18 cellular contexts compared by ENCODE assay signal in the genomic region with DNA sequence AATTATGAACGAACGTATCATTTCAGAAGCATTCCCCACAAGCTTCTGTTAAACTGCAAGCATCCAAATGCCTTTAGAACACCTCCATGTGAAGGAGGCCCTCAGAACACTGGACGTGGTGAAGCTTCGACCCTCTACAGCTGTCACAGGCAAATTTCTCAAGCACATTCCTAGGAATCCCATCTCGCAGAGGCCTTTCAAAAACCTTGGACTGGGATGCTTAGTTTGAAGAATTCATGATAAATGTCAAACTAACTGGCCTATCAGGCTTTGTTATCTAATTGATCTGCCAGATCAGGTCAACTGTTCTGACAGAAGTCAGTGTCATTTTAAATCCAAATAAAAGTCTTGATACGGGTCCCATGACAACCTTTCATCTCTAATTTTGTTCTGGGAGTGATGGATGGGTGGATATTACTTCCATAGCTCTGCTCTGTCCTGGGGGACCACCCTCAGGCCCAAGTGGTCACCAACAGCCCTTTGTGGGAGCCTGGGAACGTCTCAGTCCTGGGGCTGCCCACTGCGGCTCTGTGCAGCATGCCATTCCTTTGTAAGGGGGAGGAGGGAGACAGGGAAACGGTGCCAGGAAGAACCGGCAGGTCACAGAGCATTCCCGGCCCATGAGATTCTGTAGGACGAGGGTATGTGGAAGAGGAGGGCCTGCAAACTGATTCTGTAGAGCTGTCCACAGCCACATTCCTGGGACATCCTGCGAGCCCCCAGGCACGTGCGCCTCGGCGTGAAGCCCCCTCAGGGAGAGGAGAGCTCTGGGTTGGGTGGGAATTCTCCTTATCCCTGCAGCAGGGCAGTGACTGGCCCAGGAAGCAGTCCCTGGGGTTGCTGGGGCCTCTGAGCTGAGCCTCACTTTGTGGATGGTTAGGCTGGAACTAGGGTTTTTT.
"Had no signal": no experiment of that assay in that cellular context is flagged by ENCODE, and none has a peak within 500 bp of the region (broad histone marks: within the 10 kb centered on the region; RNA-seq: fewer than 3 reads in every experiment).

No MANE protein-coding gene starts in this region.

- ATAC-seq: activated T-cell treated with anti-CD3 and anti-CD28 coated beads, Interleukin-2, amount 50 U/mL, for 72 hours; left colon; naive thymus-derived CD8-positive, alpha-beta T cell; right lobe of liver had no signal

- H3K9me3 ChIP-seq: heart left ventricle, psoas muscle, right lobe of liver, thyroid gland had no signal

- H3K9me3 Mint-ChIP-seq: activated CD4-positive, alpha-beta T cell treated with anti-CD3 and anti-CD28 coated beads, Interleukin-2, amount 10 ng/mL, durations not matched to agents 7 days and 5 days; activated naive CD8-positive, alpha-beta T cell treated with anti-CD3 and anti-CD28 coated beads, Interleukin-2, amount 10 ng/mL, durations not matched to agents 7 days and 5 days; activated T-cell treated with anti-CD3 and anti-CD28 coated beads, Interleukin-2, amount 50 U/mL, for 72 hours; immature natural killer cell had no signal

- H3K27me3 ChIP-seq: heart left ventricle, right lobe of liver, thyroid gland had no signal

- H3K4me3 ChIP-seq: heart left ventricle, lung, psoas muscle, right lobe of liver, thyroid gland had no signal

- H3K27ac ChIP-seq: epithelial cell of prostate, psoas muscle, right lobe of liver had no signal

- H3K27me3 Mint-ChIP-seq: activated CD4-positive, alpha-beta T cell treated with anti-CD3 and anti-CD28 coated beads, Interleukin-2, amount 10 ng/mL, durations not matched to agents 7 days and 5 days; naive thymus-derived CD8-positive, alpha-beta T cell had no signal

- H3K27ac Mint-ChIP-seq: activated CD4-positive, alpha-beta T cell treated with anti-CD3 and anti-CD28 coated beads, Interleukin-2, amount 10 ng/mL, durations not matched to agents 7 days and 5 days; activated naive CD8-positive, alpha-beta T cell treated with anti-CD3 and anti-CD28 coated beads, Interleukin-2, amount 10 ng/mL, durations not matched to agents 7 days and 5 days; activated T-cell treated with anti-CD3 and anti-CD28 coated beads, Interleukin-2, amount 50 U/mL, for 72 hours; immature natural killer cell had no signal

- H3K4me3 Mint-ChIP-seq: activated CD4-positive, alpha-beta T cell treated with anti-CD3 and anti-CD28 coated beads, Interleukin-2, amount 10 ng/mL, durations not matched to agents 7 days and 5 days; activated naive CD8-positive, alpha-beta T cell treated with anti-CD3 and anti-CD28 coated beads, Interleukin-2, amount 10 ng/mL, durations not matched to agents 7 days and 5 days; activated T-cell treated with anti-CD3 and anti-CD28 coated beads, Interleukin-2, amount 50 U/mL, for 72 hours; immature natural killer cell; naive thymus-derived CD8-positive, alpha-beta T cell had no signal

- DNase-seq: activated CD4-positive, alpha-beta T cell treated with anti-CD3 and anti-CD28 coated beads, Interleukin-2, amount 10 ng/mL, durations not matched to agents 7 days and 5 days; activated CD8-positive, alpha-beta memory T cell treated with anti-CD3 and anti-CD28 coated beads, Interleukin-2, amount 50 U/mL, for 48 hours; activated gamma-delta T cell treated with Interleukin-2 at 50 U/mL for 16 hours; activated naive CD8-positive, alpha-beta T cell treated with anti-CD3 and anti-CD28 coated beads, Interleukin-2, amount 10 ng/mL, durations not matched to agents 7 days and 5 days; activated T-cell treated with anti-CD3 and anti-CD28 coated beads, Interleukin-2, amount 50 U/mL, for 72 hours; immature natural killer cell; left colon; occipital lobe; psoas muscle; stimulated activated CD4-positive, alpha-beta T cell treated with anti-CD3 and anti-CD28 coated beads, Interleukin-12 subunit alpha, Interleukin-12 subunit beta, amount 100 ng/mL, for 4 hours; stimulated activated CD4-positive, alpha-beta T cell treated with anti-CD3 and anti-CD28 coated beads, Interleukin-2, amount 100 ng/mL, for 24 hours had no signal

- FAIRE-seq: frontal cortex had no signal

- H3K36me3 ChIP-seq: heart left ventricle, right lobe of liver, thyroid gland had no signal

- H3K4me1 ChIP-seq: psoas muscle, right lobe of liver had no signal

- H3K4me1 Mint-ChIP-seq: activated naive CD8-positive, alpha-beta T cell treated with anti-CD3 and anti-CD28 coated beads, Interleukin-2, amount 10 ng/mL, durations not matched to agents 7 days and 5 days had no signal

- H3K36me3 Mint-ChIP-seq: activated naive CD8-positive, alpha-beta T cell treated with anti-CD3 and anti-CD28 coated beads, Interleukin-2, amount 10 ng/mL, durations not matched to agents 7 days and 5 days; immature natural killer cell; naive thymus-derived CD8-positive, alpha-beta T cell had no signal
